ENCODE assay signal across 17 cellular contexts in genomic region chr9:4965174-4965821, GRCh38. TPM values are rescaled to one million over a fixed set of nuclear protein-coding genes. Genes with fewer than 3 reads are reported as not detected.
DNase-seq lines count a peak whose midpoint lies in the region; ATAC-seq and TF ChIP-seq lines count a peak whose summit lies in the region.
"Had no signal": no experiment of that assay in that cellular context is flagged by ENCODE, and none has a peak within 500 bp of the region (broad histone marks: within the 10 kb centered on the region; RNA-seq: fewer than 3 reads in every experiment).

No MANE protein-coding gene starts in this region.

- H3K23ac ChIP-seq in neuronal stem cell (ENCODE audit: low read depth, low read length, poor library complexity): no peak overlapping the region

- H3K27ac Mint-ChIP-seq in activated T-cell treated with anti-CD3 and anti-CD28 coated beads, Interleukin-2, amount 50 U/mL, for 72 hours: peak overlapping the region; percentile 50
- peak overlapping the region; percentile 52 for H3K27ac Mint-ChIP-seq in activated T-helper 2 cell treated with anti-CD3 and anti-CD28 coated beads, Interferon-gamma antibody, Interleukin-2, Interleukin-4, amounts not matched to agents 10 μg/mL and 5 μg/mL and 100 μg/mL, durations not matched to agents 14 hours and 24 hours and 36 hours
- no peak overlapping the region for H3K27ac Mint-ChIP-seq in neural progenitor cell
- H3K27ac Mint-ChIP-seq: CD4-positive, alpha-beta memory T cell; HFFc6 had no signal

- H4K91ac ChIP-seq in neuronal stem cell (ENCODE audit: low read depth, low read length, poor library complexity): no peak overlapping the region

- H3K36me3 ChIP-seq in Loucy (ENCODE audit: insufficient read depth, low read length): no peaks in the 10 kb centered on the region
- H3K36me3 ChIP-seq in neural progenitor cell: no peaks in the 10 kb centered on the region
- H3K36me3 ChIP-seq in neuronal stem cell (replicated peaks in 1 of 2; ENCODE audit: control insufficient read depth in 2 of 2, insufficient read depth in 2 of 2, low read length in 2 of 2): no peaks in the 10 kb centered on the region
- H3K36me3 ChIP-seq: BE2C had no signal

- no peak overlapping the region for H3K4ac ChIP-seq in neuronal stem cell (ENCODE audit: low read length)

- no peak overlapping the region for H2BK5ac ChIP-seq in neuronal stem cell (ENCODE audit: low read length)

- no peak overlapping the region for H3K14ac ChIP-seq in neuronal stem cell (ENCODE audit: low read length)

- H3K9me3 Mint-ChIP-seq in activated T-cell treated with anti-CD3 and anti-CD28 coated beads, Interleukin-2, amount 50 U/mL, for 72 hours: peaks cover 0 to 3% of the 10 kb centered on the region in 2 donors
- H3K9me3 Mint-ChIP-seq in activated T-helper 2 cell treated with anti-CD3 and anti-CD28 coated beads, Interferon-gamma antibody, Interleukin-2, Interleukin-4, amounts not matched to agents 10 μg/mL and 5 μg/mL and 100 μg/mL, durations not matched to agents 14 hours and 24 hours and 36 hours: peaks cover 27% of the 10 kb centered on the region
- H3K9me3 Mint-ChIP-seq in neural progenitor cell: peaks cover 11% of the 10 kb centered on the region
- H3K9me3 Mint-ChIP-seq: HFFc6 had no signal

- DNase-seq in activated T-cell treated with anti-CD3 and anti-CD28 coated beads, Interleukin-2, amount 50 U/mL, for 72 hours: no peak
- DNase-seq in activated T-cell treated with anti-CD3 and anti-CD28 coated beads, Interleukin-2, amount 50 U/mL, for 48 hours: no peak
- DNase-seq in activated T-helper 2 cell treated with anti-CD3 and anti-CD28 coated beads, Interferon-gamma antibody, Interleukin-2, Interleukin-4, amounts not matched to agents 10 μg/mL and 5 μg/mL and 100 μg/mL, durations not matched to agents 14 hours and 24 hours and 36 hours (ENCODE audit: low spot score): no peak
- peak; percentile 2 for DNase-seq in neural progenitor cell (ENCODE audit: low spot score)
- DNase-seq in neuronal stem cell (ENCODE audit: low spot score): no peak
- no peak for DNase-seq in HPDE6-E6E7 (ENCODE audit: extremely low spot score)
- DNase-seq: BE2C; CD4-positive, alpha-beta memory T cell; DND-41; GF-D8; HFFc6; NCI-H1048; NCI-H146; NCI-H69; PC-3 had no signal

- H3K79me2 ChIP-seq in Loucy (ENCODE audit: insufficient read depth, low read length) (no peaks in the 10 kb centered on the region), neural progenitor cell (ENCODE audit: low read depth) (no peaks in the 10 kb centered on the region)

- no peaks in the 10 kb centered on the region for H3K79me1 ChIP-seq in neuronal stem cell (ENCODE audit: low read depth, low read length)

- H3K4me2 ChIP-seq in Loucy (ENCODE audit: low read depth, low read length, poor library complexity, severe bottlenecking) (peak overlapping the region; percentile 60), neural progenitor cell (no peak overlapping the region), neuronal stem cell (ENCODE audit: insufficient read depth, low read length, poor library complexity, severe bottlenecking) (no peak overlapping the region)

- H3K4me1 ChIP-seq in Loucy (ENCODE audit: insufficient read depth, low read length, poor library complexity, severe bottlenecking) (peaks cover 7% of the 10 kb centered on the region), neural progenitor cell (peaks cover 10% of the 10 kb centered on the region), neuronal stem cell (ENCODE audit: control insufficient read depth in 2 of 2, insufficient read depth in 1 of 2, low read depth in 1 of 2, low read length in 2 of 2) (peaks cover 0 to 3% of the 10 kb centered on the region in 2 donors)
- H3K4me1 ChIP-seq: BE2C had no signal

- H3K18ac ChIP-seq in neuronal stem cell (ENCODE audit: low read length): no peak overlapping the region

- H3K4me3 ChIP-seq in Loucy (ENCODE audit: low read length, poor library complexity, severe bottlenecking): peak overlapping the region; percentile 28
- no peak overlapping the region for H3K4me3 ChIP-seq in neural progenitor cell
- no peak overlapping the region for H3K4me3 ChIP-seq in neuronal stem cell (ENCODE audit: low read length in 2 of 2)

- H3K36me3 Mint-ChIP-seq in activated T-cell treated with anti-CD3 and anti-CD28 coated beads, Interleukin-2, amount 50 U/mL, for 72 hours (ENCODE audit: insufficient read depth in 2 of 2): peaks cover 3 to 7% of the 10 kb centered on the region in 2 donors
- peaks cover 30% of the 10 kb centered on the region for H3K36me3 Mint-ChIP-seq in activated T-helper 2 cell treated with anti-CD3 and anti-CD28 coated beads, Interferon-gamma antibody, Interleukin-2, Interleukin-4, amounts not matched to agents 10 μg/mL and 5 μg/mL and 100 μg/mL, durations not matched to agents 14 hours and 24 hours and 36 hours (ENCODE audit: low read depth)
- H3K36me3 Mint-ChIP-seq in neural progenitor cell: no peaks in the 10 kb centered on the region

- no peaks in the 10 kb centered on the region for H3K9me2 ChIP-seq in Loucy (replicated peaks; ENCODE audit: low read depth, low read length)

- WGBS in neuronal stem cell (ENCODE audit: extremely low coverage in 2 of 2, insufficient read length in 2 of 2, insufficient replicate concordance in 1 of 2), 2 donors: no CpG with 5 or more reads among the region's 2 CpGs

- TF ChIP-seq CTCF in Loucy (conservative IDR thresholded peaks at IDR 0.05; ENCODE audit: low read length): no peak
- no peak for TF ChIP-seq CTCF in neural progenitor cell (IDR thresholded peaks at IDR 0.05)

- H2BK120ac ChIP-seq in neuronal stem cell (ENCODE audit: low read depth, low read length): no peak overlapping the region

- no peak overlapping the region for H2BK15ac ChIP-seq in neuronal stem cell (ENCODE audit: low read length)

- H3K9me3 ChIP-seq in Loucy (ENCODE audit: insufficient read depth, low read depth, low read length): no peaks in the 10 kb centered on the region
- H3K9me3 ChIP-seq in neural progenitor cell (ENCODE audit: low read depth): no peaks in the 10 kb centered on the region
- H3K9me3 ChIP-seq in neuronal stem cell (replicated peaks in 1 of 2; ENCODE audit: control insufficient read depth in 2 of 2, insufficient read depth in 1 of 2, low read depth in 1 of 2, low read length in 2 of 2): no peaks in the 10 kb centered on the region
- H3K9me3 ChIP-seq: BE2C had no signal

- H4K20me1 ChIP-seq in Loucy (ENCODE audit: insufficient read depth, low read length, poor library complexity, severe bottlenecking) (no peaks in the 10 kb centered on the region), neural progenitor cell (ENCODE audit: low read depth) (no peaks in the 10 kb centered on the region)

- H2BK12ac ChIP-seq in neuronal stem cell (ENCODE audit: low read length): no peak overlapping the region

- H3F3A ChIP-seq in Loucy (ENCODE audit: low read depth): no peaks in the 10 kb centered on the region
- no peaks in the 10 kb centered on the region for H3F3A ChIP-seq in neural progenitor cell (ENCODE audit: low read depth)

- H3K27me3 ChIP-seq in Loucy (ENCODE audit: insufficient read depth, low read length, poor library complexity, severe bottlenecking): no peaks in the 10 kb centered on the region
- H3K27me3 ChIP-seq in neural progenitor cell: no peaks in the 10 kb centered on the region
- H3K27me3 ChIP-seq in neuronal stem cell (ENCODE audit: control insufficient read depth in 3 of 3, insufficient read depth in 3 of 3, low read depth in 1 of 3, low read length in 3 of 3): no peaks in the 10 kb centered on the region
- H3K27me3 ChIP-seq: BE2C had no signal

- intact Hi-C loops in activated T-helper 2 cell treated with anti-CD3 and anti-CD28 coated beads, Interferon-gamma antibody, Interleukin-2, Interleukin-4, amounts not matched to agents 10 μg/mL and 5 μg/mL and 100 μg/mL, durations not matched to agents 14 hours and 24 hours and 36 hours (cut with micrococcal nuclease): no loop called here

- peaks cover 15% of the 10 kb centered on the region for H3K4me1 Mint-ChIP-seq in activated T-cell treated with anti-CD3 and anti-CD28 coated beads, Interleukin-2, amount 50 U/mL, for 72 hours (ENCODE audit: low read depth)
- peaks cover 48% of the 10 kb centered on the region for H3K4me1 Mint-ChIP-seq in activated T-helper 2 cell treated with anti-CD3 and anti-CD28 coated beads, Interferon-gamma antibody, Interleukin-2, Interleukin-4, amounts not matched to agents 10 μg/mL and 5 μg/mL and 100 μg/mL, durations not matched to agents 14 hours and 24 hours and 36 hours (ENCODE audit: low read depth)
- H3K4me1 Mint-ChIP-seq in neural progenitor cell: peaks cover 12% of the 10 kb centered on the region

- no peak for ATAC-seq in activated T-cell treated with anti-CD3 and anti-CD28 coated beads, Interleukin-2, amount 50 U/mL, for 72 hours (replicated peaks in 1 of 2)
- no peak for ATAC-seq in GM18520 (IDR thresholded peaks at IDR 0.05; ENCODE audit: unreplicated experiment)
- ATAC-seq: PC-3 had no signal

- H2AFZ ChIP-seq in Loucy (ENCODE audit: low read length): peak overlapping the region; percentile 85
- H2AFZ ChIP-seq in neural progenitor cell (replicated peaks): no peak overlapping the region
- no peak overlapping the region for H2AFZ ChIP-seq in neuronal stem cell (ENCODE audit: low read length)

- H3K4me3 Mint-ChIP-seq in activated T-cell treated with anti-CD3 and anti-CD28 coated beads, Interleukin-2, amount 50 U/mL, for 72 hours: peak overlapping the region; percentile 34 to 64
- peak overlapping the region; percentile 52 for H3K4me3 Mint-ChIP-seq in activated T-helper 2 cell treated with anti-CD3 and anti-CD28 coated beads, Interferon-gamma antibody, Interleukin-2, Interleukin-4, amounts not matched to agents 10 μg/mL and 5 μg/mL and 100 μg/mL, durations not matched to agents 14 hours and 24 hours and 36 hours (ENCODE audit: low read depth)
- H3K4me3 Mint-ChIP-seq in neural progenitor cell: no peak overlapping the region
- H3K4me3 Mint-ChIP-seq: CD4-positive, alpha-beta memory T cell; HFFc6 had no signal

- no peak overlapping the region for H2AK5ac ChIP-seq in neuronal stem cell (ENCODE audit: low read depth, low read length)

- no peaks in the 10 kb centered on the region for H3K27me3 Mint-ChIP-seq in activated T-cell treated with anti-CD3 and anti-CD28 coated beads, Interleukin-2, amount 50 U/mL, for 72 hours (ENCODE audit: low read depth)
- H3K27me3 Mint-ChIP-seq in activated T-helper 2 cell treated with anti-CD3 and anti-CD28 coated beads, Interferon-gamma antibody, Interleukin-2, Interleukin-4, amounts not matched to agents 10 μg/mL and 5 μg/mL and 100 μg/mL, durations not matched to agents 14 hours and 24 hours and 36 hours (ENCODE audit: low read depth): no peaks in the 10 kb centered on the region
- H3K27me3 Mint-ChIP-seq in neural progenitor cell (ENCODE audit: insufficient read depth, low read depth): peaks cover 3% of the 10 kb centered on the region
- H3K27me3 Mint-ChIP-seq: CD4-positive, alpha-beta memory T cell had no signal

- H3K9ac ChIP-seq in Loucy (ENCODE audit: low read depth, low read length, poor library complexity, severe bottlenecking) (peak overlapping the region; percentile 31), neural progenitor cell (no peak overlapping the region), neuronal stem cell (ENCODE audit: low read depth, low read length, poor library complexity) (no peak overlapping the region)

- no peak overlapping the region for H4K8ac ChIP-seq in neuronal stem cell (ENCODE audit: low read depth, low read length)

- H3K27ac ChIP-seq in neural progenitor cell (no peak overlapping the region), neuronal stem cell (replicated peaks; ENCODE audit: low read length) (no peak overlapping the region)

RNA-seq across cellular contexts. Expression of gene JAK2, which starts 19.8 kb away (rescaled TPM):
- total RNA-seq in activated T-cell treated with anti-CD3 and anti-CD28 coated beads, Interleukin-2, amount 50 U/mL, for 72 hours: 10 to 100 TPM; 30.3 to 31.9 TPM
- 29.4 and 32.3 TPM in 2 replicates for total RNA-seq in activated T-helper 2 cell treated with anti-CD3 and anti-CD28 coated beads, Interferon-gamma antibody, Interleukin-2, Interleukin-4, amounts not matched to agents 10 μg/mL and 5 μg/mL and 100 μg/mL, durations not matched to agents 14 hours and 24 hours and 36 hours
- 3.2 and 3.9 TPM in 2 replicates for total RNA-seq in neural progenitor cell (ENCODE audit: low replicate concordance)
- 1.5 TPM for polyA plus RNA-seq in neuronal stem cell (2013, experiment 1 of 2)
- 1.4 TPM for polyA plus RNA-seq in neuronal stem cell (2013, experiment 2 of 2)
